ENCODE assay signal across 25 cellular contexts in genomic region chr1:30645807-30646206, GRCh38.
DNase-seq lines count a peak whose midpoint lies in the region; ATAC-seq, FAIRE-seq and TF ChIP-seq lines count a peak whose summit lies in the region.
"Had no signal": no experiment of that assay in that cellular context is flagged by ENCODE, and none has a peak within 500 bp of the region (broad histone marks: within the 10 kb centered on the region; RNA-seq: fewer than 3 reads in every experiment).

No MANE protein-coding gene starts in this region.

- H3K9me3 ChIP-seq in A549, result no peaks in the 10 kb centered on the region
- H3K9me3 ChIP-seq in astrocyte (ENCODE audit: insufficient read depth, low read depth, low read length), result no peaks in the 10 kb centered on the region
- H3K9me3 ChIP-seq: spleen, transverse colon had no signal

- no peaks in the 10 kb centered on the region for H4K20me1 ChIP-seq in astrocyte (ENCODE audit: insufficient read depth, low read length)

- peaks cover 17% of the 10 kb centered on the region for H3K4me1 Mint-ChIP-seq in HFFc6 (ENCODE audit: low read depth)
- H3K4me1 Mint-ChIP-seq in astrocyte (ENCODE audit: low read depth, unreplicated experiment), result no peaks in the 10 kb centered on the region
- H3K4me1 Mint-ChIP-seq: activated CD8-positive, alpha-beta memory T cell treated with anti-CD3 and anti-CD28 coated beads, Interleukin-2, amount 10 ng/mL, durations not matched to agents 7 days and 5 days had no signal

- no peak for TF ChIP-seq RAD21 in A549 (conservative IDR thresholded peaks at IDR 0.05 in 1 of 2, IDR thresholded peaks at IDR 0.05 in 1 of 2)

- FAIRE-seq in A549 (lab: Jason Lieb, UNC) (no peak), astrocyte (lab: Jason Lieb, UNC) (no peak)
- FAIRE-seq: A204.1, colon, endothelial cell of umbilical vein had no signal

- H3K36me3 Mint-ChIP-seq in HFFc6 (ENCODE audit: low read depth) (no peaks in the 10 kb centered on the region), astrocyte (ENCODE audit: low read depth, unreplicated experiment) (no peaks in the 10 kb centered on the region)
- H3K36me3 Mint-ChIP-seq: activated CD8-positive, alpha-beta memory T cell treated with anti-CD3 and anti-CD28 coated beads, Interleukin-2, amount 10 ng/mL, durations not matched to agents 7 days and 5 days; CD4-positive, alpha-beta memory T cell; naive thymus-derived CD8-positive, alpha-beta T cell; stimulated activated naive B cell treated with anti-CD40 and anti-IgM and Interleukin-4, amounts not matched to agents 10 μg/mL and 1 μg/mL and 100 μg/mL, for 72 hours had no signal

- TF ChIP-seq CTCF in A549 (IDR thresholded peaks at IDR 0.05) (no peak), HFFc6 (IDR thresholded peaks at IDR 0.05) (no peak), astrocyte (IDR thresholded peaks at IDR 0.05; ENCODE audit: insufficient read depth, low read depth, low read length) (no peak)

- H3K4me2 ChIP-seq in A549 (no peak overlapping the region), astrocyte (ENCODE audit: low read length) (no peak overlapping the region)

- ATAC-seq in A549 (peak; percentile 51 to 70; a peak in 3 of 6 replicates), GM18502 (IDR thresholded peaks at IDR 0.05; ENCODE audit: poor library complexity, unreplicated experiment) (no peak), HG02870 (IDR thresholded peaks at IDR 0.05; ENCODE audit: unreplicated experiment) (no peak)
- ATAC-seq: activated CD4-positive, alpha-beta T cell treated with anti-CD3 and anti-CD28 coated beads for 36 hours; activated CD8-positive, alpha-beta memory T cell treated with anti-CD3 and anti-CD28 coated beads, Interleukin-2, amount 10 ng/mL, durations not matched to agents 7 days and 5 days; naive thymus-derived CD8-positive, alpha-beta T cell; stimulated activated naive B cell treated with anti-CD40 and anti-IgM and Interleukin-4, amounts not matched to agents 10 μg/mL and 1 μg/mL and 100 μg/mL, for 72 hours had no signal

- H3K9ac ChIP-seq in astrocyte (ENCODE audit: low read length), result no peak overlapping the region

- DNase-seq in A549 (ENCODE audit: low read depth in 1 of 2, low spot score in 1 of 2), result peak in 1 of 2 experiments; percentile 7
- peak; percentile 62 for DNase-seq in HFFc6
- peak; percentile 16 for DNase-seq in astrocyte (ENCODE audit: low read depth)
- DNase-seq in iris pigment epithelial cell (ENCODE audit: low read depth), result peak; percentile 6
- no peak for DNase-seq in NOMO-1 (lab: John Stamatoyannopoulos, UW; ENCODE audit: unreplicated experiment in 2 of 2)
- DNase-seq in activated CD4-positive, CD25-positive, alpha-beta regulatory T cell treated with anti-CD3 and anti-CD28 coated beads, Interleukin-2, amount 50 U/mL, for 72 hours, result no peak
- DNase-seq: activated CD4-positive, alpha-beta T cell treated with anti-CD3 and anti-CD28 coated beads for 36 hours; activated CD8-positive, alpha-beta memory T cell treated with anti-CD3 and anti-CD28 coated beads, Interleukin-2, amount 10 ng/mL, durations not matched to agents 7 days and 5 days; activated effector memory CD4-positive, alpha-beta T cell treated with anti-CD3 and anti-CD28 coated beads, Interleukin-2, amount 50 U/mL, for 16 hours; CD4-positive, alpha-beta memory T cell; DMS79 treated with DMSO at 0.1 percent for 48 hours; glutamatergic neuron; MV-4-11; naive thymus-derived CD8-positive, alpha-beta T cell; NCI-H1930; NCI-H524; spleen; stimulated activated naive B cell treated with anti-CD40 and anti-IgM and Interleukin-4, amounts not matched to agents 10 μg/mL and 1 μg/mL and 100 μg/mL, for 72 hours; transverse colon had no signal

- no peak overlapping the region for H2AFZ ChIP-seq in astrocyte (ENCODE audit: low read depth, low read length)

- H3K27ac Mint-ChIP-seq in HFFc6 (no peak overlapping the region; the same call in 1 of the 2 replicates), astrocyte (ENCODE audit: unreplicated experiment) (peak overlapping the region; percentile 10)
- H3K27ac Mint-ChIP-seq: activated CD4-positive, alpha-beta T cell treated with anti-CD3 and anti-CD28 coated beads for 36 hours; activated CD8-positive, alpha-beta memory T cell treated with anti-CD3 and anti-CD28 coated beads, Interleukin-2, amount 10 ng/mL, durations not matched to agents 7 days and 5 days; stimulated activated naive B cell treated with anti-CD40 and anti-IgM and Interleukin-4, amounts not matched to agents 10 μg/mL and 1 μg/mL and 100 μg/mL, for 72 hours had no signal

- no peaks in the 10 kb centered on the region for H3K36me3 ChIP-seq in astrocyte (ENCODE audit: insufficient read depth, low read length)
- H3K36me3 ChIP-seq: spleen, transverse colon had no signal

- H3K9me3 Mint-ChIP-seq in HFFc6 (no peaks in the 10 kb centered on the region), astrocyte (ENCODE audit: unreplicated experiment) (no peaks in the 10 kb centered on the region)
- H3K9me3 Mint-ChIP-seq: naive thymus-derived CD8-positive, alpha-beta T cell; stimulated activated naive B cell treated with anti-CD40 and anti-IgM and Interleukin-4, amounts not matched to agents 10 μg/mL and 1 μg/mL and 100 μg/mL, for 72 hours had no signal

- H3K4me3 Mint-ChIP-seq in HFFc6, result no peak overlapping the region
- no peak overlapping the region for H3K4me3 Mint-ChIP-seq in astrocyte (ENCODE audit: unreplicated experiment)
- H3K4me3 Mint-ChIP-seq: activated CD4-positive, alpha-beta T cell treated with anti-CD3 and anti-CD28 coated beads for 36 hours; activated CD8-positive, alpha-beta memory T cell treated with anti-CD3 and anti-CD28 coated beads, Interleukin-2, amount 10 ng/mL, durations not matched to agents 7 days and 5 days; CD4-positive, alpha-beta memory T cell; stimulated activated naive B cell treated with anti-CD40 and anti-IgM and Interleukin-4, amounts not matched to agents 10 μg/mL and 1 μg/mL and 100 μg/mL, for 72 hours had no signal

- H3K27me3 Mint-ChIP-seq in HFFc6 (ENCODE audit: insufficient read depth), result peaks cover 43% of the 10 kb centered on the region
- peaks cover 67% of the 10 kb centered on the region for H3K27me3 Mint-ChIP-seq in astrocyte (ENCODE audit: low read depth, unreplicated experiment)

- TF ChIP-seq EP300 in A549 (IDR thresholded peaks at IDR 0.05), result no peak

- H3K4me3 ChIP-seq in A549 (no peak overlapping the region), astrocyte (ENCODE audit: insufficient read depth, low read depth, low read length) (no peak overlapping the region)
- H3K4me3 ChIP-seq: SK-N-MC, spleen, transverse colon had no signal

- H3K27me3 ChIP-seq in astrocyte (ENCODE audit: insufficient read depth, low read length), result peaks cover 19% of the 10 kb centered on the region

- H3K79me2 ChIP-seq in astrocyte (ENCODE audit: insufficient read depth, low read length), result no peaks in the 10 kb centered on the region

- CTCF ChIA-PET in A549 (lab: Yijun Ruan, JAX), result no interaction called here

- POLR2A ChIA-PET in A549 (lab: Yijun Ruan, JAX), result no interaction called here

- 22% methylated on average over 3 of the region's 3 CpGs for WGBS in A549 (ENCODE audit: missing lambda C conversion rate)

- TF ChIP-seq POLR2A in A549 (IDR thresholded peaks at IDR 0.05; ENCODE audit: low read length), result no peak

- H3K4me1 ChIP-seq in A549, result no peaks in the 10 kb centered on the region
- H3K4me1 ChIP-seq in astrocyte (ENCODE audit: insufficient read depth, low read length), result no peaks in the 10 kb centered on the region
- H3K4me1 ChIP-seq: spleen, transverse colon had no signal

- H3K27ac ChIP-seq in A549 (no peak overlapping the region), astrocyte (ENCODE audit: low read depth, low read length) (no peak overlapping the region)
- H3K27ac ChIP-seq: SK-N-MC, spleen, transverse colon had no signal

TF ChIP-seq in A549, 52 proteins besides CTCF, POLR2A, EP300 and RAD21:
- TF ChIP-seq ZFP36 (IDR thresholded peaks at IDR 0.05; ENCODE audit: borderline replicate concordance, partially characterized antibody) (peak; percentile 82), MAFK (IDR thresholded peaks at IDR 0.05; ENCODE audit: partially characterized antibody) (no peak), NPAS2 (CRISPR knock-in tag; IDR thresholded peaks at IDR 0.05; ENCODE audit: borderline replicate concordance) (no peak), FOXS1 (CRISPR knock-in tag; IDR thresholded peaks at IDR 0.05) (no peak)

Comparison
In these comparisons a context has a peak if more than half of its experiments do, and no peak if none do; other contexts are left out.
1. ATAC-seq: peak in A549 (2 of 2); none in GM18502 (single experiment) and HG02870 (single experiment).
2. DNase-seq: peak in HFFc6 (single experiment), astrocyte (single experiment) and iris pigment epithelial cell (single experiment); none in NOMO-1 (0 of 2) and activated CD4-positive, CD25-positive, alpha-beta regulatory T cell treated with anti-CD3 and anti-CD28 coated beads, Interleukin-2, amount 50 U/mL, for 72 hours (single experiment).